Comparison of ENCODE assay signal across 8 cellular contexts in genomic region chr12:56688846-56689113, GRCh38. TPM values are rescaled to one million over a fixed set of nuclear protein-coding genes. Genes with fewer than 3 reads are reported as not detected.
DNase-seq lines count a peak whose midpoint lies in the region; ATAC-seq, FAIRE-seq and TF ChIP-seq lines count a peak whose summit lies in the region.

No MANE protein-coding gene starts in this region.

- no peaks in the 10 kb centered on the region for H3K9me3 Mint-ChIP-seq in activated CD4-positive, alpha-beta T cell treated with anti-CD3 and anti-CD28 coated beads for 36 hours (ENCODE audit: low read depth)
- H3K9me3 Mint-ChIP-seq in activated naive CD8-positive, alpha-beta T cell treated with anti-CD3 and anti-CD28 coated beads, Interleukin-2, amount 10 ng/mL, durations not matched to agents 7 days and 5 days, result no peaks in the 10 kb centered on the region

- H3K27ac ChIP-seq in keratinocyte (ENCODE audit: control insufficient read depth, insufficient read depth, low read length) (peak overlapping the region; percentile 98), thymus (ENCODE audit: low read depth) (peak overlapping the region; percentile 98)

- no peak for DNase-seq in activated CD4-positive, alpha-beta T cell treated with anti-CD3 and anti-CD28 coated beads for 36 hours
- no peak for DNase-seq in activated CD4-positive, alpha-beta T cell treated with anti-CD3 and anti-CD28 coated beads, Interleukin-2, amount 50 U/mL, for 48 hours
- no peak for DNase-seq in activated naive CD8-positive, alpha-beta T cell treated with anti-CD3 and anti-CD28 coated beads, Interleukin-2, amount 10 ng/mL, durations not matched to agents 7 days and 5 days
- DNase-seq in keratinocyte (ENCODE audit: low read depth, low spot score) (no peak), inferior parietal cortex (ENCODE audit: extremely low spot score) (no peak), NCI-H2171 (lab: John Stamatoyannopoulos, UW) (no peak), AG08395 (ENCODE audit: low spot score) (no peak)

- H3K36me3 Mint-ChIP-seq in activated CD4-positive, alpha-beta T cell treated with anti-CD3 and anti-CD28 coated beads for 36 hours (ENCODE audit: low read depth), result peaks cover 39% of the 10 kb centered on the region
- peaks cover 21% of the 10 kb centered on the region for H3K36me3 Mint-ChIP-seq in activated naive CD8-positive, alpha-beta T cell treated with anti-CD3 and anti-CD28 coated beads, Interleukin-2, amount 10 ng/mL, durations not matched to agents 7 days and 5 days

- peaks cover 41% of the 10 kb centered on the region for H3K79me2 ChIP-seq in keratinocyte (ENCODE audit: control insufficient read depth, insufficient read depth, low read length)

- peak overlapping the region; percentile 51 to 96 (median 84) for H3K4me3 ChIP-seq in keratinocyte (ENCODE audit: control insufficient read depth in 2 of 3, extremely low read depth in 1 of 3, insufficient read depth in 2 of 3, low read depth in 1 of 3, low read length in 3 of 3)
- H3K4me3 ChIP-seq in thymus (ENCODE audit: low read length), result peak overlapping the region; percentile 78

- H3K4me1 ChIP-seq in keratinocyte (ENCODE audit: control insufficient read depth, extremely low read depth, insufficient read depth, low read length) (peaks cover 20% of the 10 kb centered on the region), thymus (ENCODE audit: control insufficient read depth, insufficient read depth, low read length) (peaks cover 15% of the 10 kb centered on the region)

- peak overlapping the region; percentile 88 for H3K4me2 ChIP-seq in keratinocyte (ENCODE audit: control insufficient read depth, extremely low read depth, insufficient read depth, low read depth, low read length)

- intact Hi-C loops in activated CD4-positive, alpha-beta T cell treated with anti-CD3 and anti-CD28 coated beads for 36 hours (cut with DNase I, micrococcal nuclease), result loop anchor here (1.0 to 5.0 kb wide), 18 partner anchors 37 to 871 kb away; partner anchors contain the start of genes NACA (in 2 of the 2), CNPY2 (in 1 of the 2), MYL6B (in 1 of the 2) and NEMP1 (in 1 of the 2)

- peaks cover 11% of the 10 kb centered on the region for H3K4me1 Mint-ChIP-seq in activated CD4-positive, alpha-beta T cell treated with anti-CD3 and anti-CD28 coated beads for 36 hours
- peaks cover 23% of the 10 kb centered on the region for H3K4me1 Mint-ChIP-seq in activated naive CD8-positive, alpha-beta T cell treated with anti-CD3 and anti-CD28 coated beads, Interleukin-2, amount 10 ng/mL, durations not matched to agents 7 days and 5 days

- H3K27ac Mint-ChIP-seq in activated CD4-positive, alpha-beta T cell treated with anti-CD3 and anti-CD28 coated beads for 36 hours, result peak overlapping the region; percentile 100
- H3K27ac Mint-ChIP-seq in activated naive CD8-positive, alpha-beta T cell treated with anti-CD3 and anti-CD28 coated beads, Interleukin-2, amount 10 ng/mL, durations not matched to agents 7 days and 5 days, result peak overlapping the region; percentile 98

- WGBS in thymus, result 1% methylated on average over 7 of the region's 7 CpGs

- no peak for TF ChIP-seq CTCF in keratinocyte (optimal IDR thresholded peaks at IDR 0.05 in 1 of 3, IDR thresholded peaks at IDR 0.05 in 1 of 3, conservative IDR thresholded peaks at IDR 0.05 in 1 of 3; ENCODE audit: extremely low read depth in 1 of 3, insufficient read depth in 2 of 3, low read length in 3 of 3)

- H3K36me3 ChIP-seq in keratinocyte (ENCODE audit: control insufficient read depth in 2 of 2, extremely low read depth in 1 of 2, insufficient read depth in 2 of 2, low read length in 2 of 2) (peaks cover 0 to 4% of the 10 kb centered on the region in 2 experiments), thymus (ENCODE audit: control insufficient read depth, insufficient read depth) (no peaks in the 10 kb centered on the region)

- H2AFZ ChIP-seq in keratinocyte (ENCODE audit: control insufficient read depth, low read length), result peak overlapping the region; percentile 93

- POLR2A ChIA-PET in activated CD4-positive, alpha-beta T cell treated with anti-CD3 and anti-CD28 coated beads for 36 hours (lab: Charles Lee), result interaction anchor here (1.0 to 3.0 kb wide), 9 partner anchors 9 to 422 kb away, joined by 3 to 37 read pairs (median 6); partner anchors contain the start of genes NAB2, NACA and STAT6
- POLR2A ChIA-PET in activated naive CD8-positive, alpha-beta T cell treated with anti-CD3 and anti-CD28 coated beads, Interleukin-2, amount 10 ng/mL, durations not matched to agents 7 days and 5 days (lab: Charles Lee), result interaction anchor here (0.6 to 7.7 kb wide), 18 partner anchors 10 to 612 kb away, joined by 3 to 105 read pairs (median 8); partner anchors contain the start of genes ATP5F1B, BAZ2A, NACA and NEMP1

- H3K27me3 Mint-ChIP-seq in activated CD4-positive, alpha-beta T cell treated with anti-CD3 and anti-CD28 coated beads for 36 hours, result no peaks in the 10 kb centered on the region
- no peaks in the 10 kb centered on the region for H3K27me3 Mint-ChIP-seq in activated naive CD8-positive, alpha-beta T cell treated with anti-CD3 and anti-CD28 coated beads, Interleukin-2, amount 10 ng/mL, durations not matched to agents 7 days and 5 days

- H3K9me3 ChIP-seq in keratinocyte (ENCODE audit: control insufficient read depth, low read depth, low read length) (no peaks in the 10 kb centered on the region), thymus (ENCODE audit: control insufficient read depth) (no peaks in the 10 kb centered on the region)

- peak overlapping the region; percentile 94 for H3K9ac ChIP-seq in keratinocyte (ENCODE audit: control insufficient read depth, extremely low read depth, insufficient read depth, low read length)

- FAIRE-seq in keratinocyte (lab: Jason Lieb, UNC), result no peak

- dilution Hi-C loops in keratinocyte (cut with MboI; ENCODE audit: extremely low pct_ligation_motif_present, low sequenced_read_pairs), result no loop called here

- CTCF ChIA-PET in activated CD4-positive, alpha-beta T cell treated with anti-CD3 and anti-CD28 coated beads for 36 hours (lab: Charles Lee), result interaction anchor here (0.5 to 1.8 kb wide), 9 partner anchors 24 to 405 kb away, joined by 3 to 8 read pairs (median 3); partner anchors contain the start of gene PAN2

- no peaks in the 10 kb centered on the region for H3K9me1 ChIP-seq in keratinocyte (ENCODE audit: control insufficient read depth, extremely low read depth, insufficient read depth, low read length)

- H3K4me3 Mint-ChIP-seq in activated CD4-positive, alpha-beta T cell treated with anti-CD3 and anti-CD28 coated beads for 36 hours, result peak overlapping the region; percentile 99
- H3K4me3 Mint-ChIP-seq in activated naive CD8-positive, alpha-beta T cell treated with anti-CD3 and anti-CD28 coated beads, Interleukin-2, amount 10 ng/mL, durations not matched to agents 7 days and 5 days, result peak overlapping the region; percentile 100

- no peak for ATAC-seq in activated CD4-positive, alpha-beta T cell treated with anti-CD3 and anti-CD28 coated beads for 36 hours
- no peak for ATAC-seq in activated naive CD8-positive, alpha-beta T cell treated with anti-CD3 and anti-CD28 coated beads, Interleukin-2, amount 10 ng/mL, durations not matched to agents 7 days and 5 days (ENCODE audit: low read depth)

- peaks cover 8% of the 10 kb centered on the region for H4K20me1 ChIP-seq in keratinocyte (ENCODE audit: control insufficient read depth, extremely low read depth, insufficient read depth, low read length)

- H3K27me3 ChIP-seq in keratinocyte (ENCODE audit: control insufficient read depth, extremely low read depth, insufficient read depth, low read length) (no peaks in the 10 kb centered on the region), thymus (ENCODE audit: control insufficient read depth, insufficient read depth) (no peaks in the 10 kb centered on the region)

RNA-seq across cellular contexts. Expression of gene PTGES3, which starts 0.7 kb away (rescaled TPM):
- 100 to 1,000 TPM; 284 to 386 TPM for total RNA-seq in activated CD4-positive, alpha-beta T cell treated with anti-CD3 and anti-CD28 coated beads for 36 hours
- total RNA-seq in activated naive CD8-positive, alpha-beta T cell treated with anti-CD3 and anti-CD28 coated beads, Interleukin-2, amount 10 ng/mL, durations not matched to agents 7 days and 5 days, result 100 to 1,000 TPM; 210 to 217 TPM
- polyA plus RNA-seq in keratinocyte (53.0 to 136 TPM (median 112 TPM) in 3 replicates), thymus (161 TPM)
- 958 TPM for polyA plus RNA-seq in keratinocyte (2011; ENCODE audit: low read depth)
- polyA plus RNA-seq in keratinocyte (2011; cell fraction: cytosol; rRNA removed), result 94.7 and 154 TPM in 2 replicates
- 49.3 and 78.8 TPM in 2 replicates for polyA plus RNA-seq in keratinocyte (2011; cell fraction: nucleus; rRNA removed)
- 191 and 202 TPM in 2 replicates for polyA plus RNA-seq in keratinocyte (2012; ENCODE audit: low replicate concordance)
- polyA minus RNA-seq in keratinocyte, result 9.1 to 70.6 TPM (median 28.6 TPM) in 3 replicates
- polyA minus RNA-seq in keratinocyte (2011; cell fraction: cytosol; rRNA and poly(A)+ RNA removed), result 76.7 TPM
- 24.5 and 38.3 TPM in 2 replicates for polyA minus RNA-seq in keratinocyte (2011; cell fraction: nucleus; rRNA and poly(A)+ RNA removed)

RNA-seq across cellular contexts. Expression of gene NACA, which starts 36.3 kb away (rescaled TPM):
- 1,000 to 10,000 TPM; 1,215 to 1,231 TPM for total RNA-seq in activated CD4-positive, alpha-beta T cell treated with anti-CD3 and anti-CD28 coated beads for 36 hours
- 100 to 1,000 TPM; 878 to 882 TPM for total RNA-seq in activated naive CD8-positive, alpha-beta T cell treated with anti-CD3 and anti-CD28 coated beads, Interleukin-2, amount 10 ng/mL, durations not matched to agents 7 days and 5 days
- polyA plus RNA-seq in keratinocyte (649 to 953 TPM (median 747 TPM) in 3 replicates), thymus (3,035 TPM)
- polyA plus RNA-seq in keratinocyte (2011; ENCODE audit: low read depth), result 3,329 TPM
- polyA plus RNA-seq in keratinocyte (2011; cell fraction: cytosol; rRNA removed), result 531 and 643 TPM in 2 replicates
- polyA plus RNA-seq in keratinocyte (2011; cell fraction: nucleus; rRNA removed), result 155 and 244 TPM in 2 replicates
- 1,397 and 1,812 TPM in 2 replicates for polyA plus RNA-seq in keratinocyte (2012; ENCODE audit: low replicate concordance)
- polyA minus RNA-seq in keratinocyte, result 105 to 435 TPM (median 356 TPM) in 3 replicates
- 229 TPM for polyA minus RNA-seq in keratinocyte (2011; cell fraction: cytosol; rRNA and poly(A)+ RNA removed)
- polyA minus RNA-seq in keratinocyte (2011; cell fraction: nucleus; rRNA and poly(A)+ RNA removed), result 44.8 and 62.3 TPM in 2 replicates

RNA-seq across cellular contexts. Expression of gene ATP5F1B, which starts 43.0 kb away (rescaled TPM):
- 100 to 1,000 TPM; 756 to 818 TPM for total RNA-seq in activated CD4-positive, alpha-beta T cell treated with anti-CD3 and anti-CD28 coated beads for 36 hours
- 100 to 1,000 TPM; 468 to 471 TPM for total RNA-seq in activated naive CD8-positive, alpha-beta T cell treated with anti-CD3 and anti-CD28 coated beads, Interleukin-2, amount 10 ng/mL, durations not matched to agents 7 days and 5 days
- polyA plus RNA-seq in keratinocyte (1,041 to 1,488 TPM (median 1,355 TPM) in 3 replicates), thymus (263 TPM)
- polyA plus RNA-seq in keratinocyte (2011; ENCODE audit: low read depth), result 345 TPM
- 1,140 and 1,556 TPM in 2 replicates for polyA plus RNA-seq in keratinocyte (2011; cell fraction: cytosol; rRNA removed)
- 951 and 1,005 TPM in 2 replicates for polyA plus RNA-seq in keratinocyte (2011; cell fraction: nucleus; rRNA removed)
- polyA plus RNA-seq in keratinocyte (2012; ENCODE audit: low replicate concordance), result 698 and 706 TPM in 2 replicates
- polyA minus RNA-seq in keratinocyte, result 1,284 to 1,537 TPM (median 1,516 TPM) in 3 replicates
- polyA minus RNA-seq in keratinocyte (2011; cell fraction: cytosol; rRNA and poly(A)+ RNA removed), result 873 TPM
- 274 and 399 TPM in 2 replicates for polyA minus RNA-seq in keratinocyte (2011; cell fraction: nucleus; rRNA and poly(A)+ RNA removed)

RNA-seq across cellular contexts. Expression of gene BAZ2A, which starts 58.7 kb away (rescaled TPM):
- 100 to 1,000 TPM in 1 of 2 experiments, 10 to 100 TPM in 1; 79.4 to 129 TPM for total RNA-seq in activated CD4-positive, alpha-beta T cell treated with anti-CD3 and anti-CD28 coated beads for 36 hours
- 100 to 1,000 TPM; 139 to 145 TPM for total RNA-seq in activated naive CD8-positive, alpha-beta T cell treated with anti-CD3 and anti-CD28 coated beads, Interleukin-2, amount 10 ng/mL, durations not matched to agents 7 days and 5 days
- 55.7 to 63.7 TPM (median 56.6 TPM) in 3 replicates for polyA plus RNA-seq in keratinocyte
- 158 TPM for polyA plus RNA-seq in keratinocyte (2011; ENCODE audit: low read depth)
- 46.7 and 62.9 TPM in 2 replicates for polyA plus RNA-seq in keratinocyte (2011; cell fraction: cytosol; rRNA removed)
- polyA plus RNA-seq in keratinocyte (2011; cell fraction: nucleus; rRNA removed), result 232 and 291 TPM in 2 replicates
- 33.2 and 36.9 TPM in 2 replicates for polyA plus RNA-seq in keratinocyte (2012; ENCODE audit: low replicate concordance)
- polyA minus RNA-seq in keratinocyte, result 119 to 279 TPM (median 150 TPM) in 3 replicates
- polyA minus RNA-seq in keratinocyte (2011; cell fraction: cytosol; rRNA and poly(A)+ RNA removed), result 42.2 TPM
- 134 and 209 TPM in 2 replicates for polyA minus RNA-seq in keratinocyte (2011; cell fraction: nucleus; rRNA and poly(A)+ RNA removed)
- polyA plus RNA-seq in thymus, result 29.8 TPM
